Comparison of ENCODE assay signal across 21 cellular contexts in genomic region chr12:59486827-59487226, GRCh38.
A peak's percentile ranks its signal among the peaks of the same experiment; 100 is the strongest.
DNase-seq lines count a peak whose midpoint lies in the region; FAIRE-seq and TF ChIP-seq lines count a peak whose summit lies in the region.
"Had no signal": no experiment of that assay in that cellular context is flagged by ENCODE, and none has a peak within 500 bp of the region (broad histone marks: within the 10 kb centered on the region; RNA-seq: fewer than 3 reads in every experiment).

No MANE protein-coding gene starts in this region.

- no peaks in the 10 kb centered on the region for H3K36me3 Mint-ChIP-seq in chondrocyte (ENCODE audit: low read depth)
- H3K36me3 Mint-ChIP-seq: CD8-positive, alpha-beta T cell had no signal

- no peak for TF ChIP-seq CTCF in epithelial cell of esophagus (IDR thresholded peaks at IDR 0.05; ENCODE audit: insufficient read depth, low read depth, low read length, missing control alignments)
- TF ChIP-seq CTCF in chondrocyte (IDR thresholded peaks at IDR 0.05), result no peak
- no peak for TF ChIP-seq CTCF in Peyer's patch (IDR thresholded peaks at IDR 0.05)

- no peaks in the 10 kb centered on the region for H3K4me1 Mint-ChIP-seq in chondrocyte (ENCODE audit: low read depth)

- H3K4me3 ChIP-seq in epithelial cell of esophagus (ENCODE audit: low read length) (no peak overlapping the region), Peyer's patch (no peak overlapping the region)
- H3K4me3 ChIP-seq: BLaER1, K562, PC-9, SK-N-MC had no signal

- no peaks in the 10 kb centered on the region for H3K36me3 ChIP-seq in Peyer's patch
- H3K36me3 ChIP-seq: BLaER1 had no signal

- no peak overlapping the region for H3K27ac Mint-ChIP-seq in chondrocyte (ENCODE audit: unreplicated experiment)
- H3K27ac Mint-ChIP-seq: CD8-positive, alpha-beta T cell had no signal

- DNase-seq in DMS53 (lab: John Stamatoyannopoulos, UW) (peak; percentile 14), DMS53 treated with DMSO at 0.1 percent for 48 hours (lab: John Stamatoyannopoulos, UW; ENCODE audit: unreplicated experiment) (no peak), NCI-H226 (peak; percentile 81), epithelial cell of esophagus (ENCODE audit: low read depth) (peak; percentile 53), urothelium cell line (ENCODE audit: low spot score) (peak; percentile 2), AG08395 (ENCODE audit: low spot score) (no peak), chondrocyte (ENCODE audit: low spot score) (no peak), Peyer's patch (no peak)
- DNase-seq: CD8-positive, alpha-beta T cell; DND-41; NCI-H2081 treated with DMSO at 0.1 percent for 48 hours; NCI-H446; NCI-H69; PC-9; Right ventricle myocardium superior had no signal

- no peak overlapping the region for H3K27ac ChIP-seq in Peyer's patch
- H3K27ac ChIP-seq: 22Rv1, BLaER1, PC-9, SK-N-MC had no signal

- no peak for TF ChIP-seq POLR2A in Peyer's patch (IDR thresholded peaks at IDR 0.05)

- no peaks in the 10 kb centered on the region for H3K4me1 ChIP-seq in Peyer's patch

- no peak for FAIRE-seq in urothelium cell line (lab: Jason Lieb, UNC)
- FAIRE-seq: D721Med, H1, K562 had no signal

- no peak overlapping the region for H3K4me3 Mint-ChIP-seq in chondrocyte (ENCODE audit: unreplicated experiment)
- H3K4me3 Mint-ChIP-seq: CD8-positive, alpha-beta T cell had no signal

- H3K9me3 Mint-ChIP-seq in chondrocyte (ENCODE audit: low read depth), result peaks cover 4% of the 10 kb centered on the region
- H3K9me3 Mint-ChIP-seq: CD8-positive, alpha-beta T cell had no signal

- H3K9me3 ChIP-seq in Peyer's patch, result no peaks in the 10 kb centered on the region

- H3K27me3 Mint-ChIP-seq in chondrocyte (ENCODE audit: low read depth), result peaks cover 7% of the 10 kb centered on the region

- H3K27me3 ChIP-seq in Peyer's patch, result no peaks in the 10 kb centered on the region
- H3K27me3 ChIP-seq: BLaER1 had no signal

Comparison
In these comparisons a context has a peak if more than half of its experiments do, and no peak if none do; other contexts are left out.
1. DNase-seq: peak in DMS53 (single experiment), NCI-H226 (single experiment), epithelial cell of esophagus (single experiment) and urothelium cell line (single experiment); none in DMS53 treated with DMSO at 0.1 percent for 48 hours (single experiment), AG08395 (single experiment), chondrocyte (single experiment) and Peyer's patch (0 of 3).